ENCODE assay signal across 8 cellular contexts in the genomic region with DNA sequence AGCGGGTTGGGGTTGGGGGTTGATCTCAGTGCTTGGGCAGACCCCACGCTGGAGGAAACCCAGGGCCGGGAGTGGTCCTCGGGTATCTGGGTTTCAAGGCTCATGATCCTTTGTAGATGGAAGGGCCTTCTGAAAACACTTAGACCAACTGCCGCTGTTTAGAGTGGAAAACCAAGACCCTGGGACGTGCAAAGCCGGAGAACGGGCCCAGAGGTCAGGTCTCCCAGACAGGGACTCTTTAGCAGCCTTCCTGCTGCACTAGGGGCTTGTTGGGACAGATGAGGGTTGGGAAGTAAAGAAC. TPM values are rescaled to one million over a fixed set of nuclear protein-coding genes. Genes with fewer than 3 reads are reported as not detected.
DNase-seq lines count a peak whose midpoint lies in the region; ATAC-seq lines count a peak whose summit lies in the region.

No MANE protein-coding gene starts in this region.

- no peak for ATAC-seq in HG03025 (IDR thresholded peaks at IDR 0.05; ENCODE audit: low FRiP score, unreplicated experiment)

- DNase-seq in T-helper 1 cell (no peak), NCI-H526 treated with DMSO at 0.1 percent for 48 hours (lab: John Stamatoyannopoulos, UW) (no peak)
- DNase-seq in activated naive CD8-positive, alpha-beta T cell treated with anti-CD3 and anti-CD28 coated beads for 36 hours = no peak
- DNase-seq in stimulated activated CD8-positive, alpha-beta memory T cell treated with anti-CD3 and anti-CD28 coated beads, Interleukin-4, amount 100 ng/mL, for 48 hours = no peak

- peaks cover 23% of the 10 kb centered on the region for H3K36me3 Mint-ChIP-seq in T-helper 1 cell treated with Interleukin-12 subunit alpha and Interleukin-12 subunit beta and Interleukin-4 antibody, amounts not matched to agents 30 μg/mL and 1 μg/mL, for 36 hours (ENCODE audit: low read depth)
- peaks cover 40% of the 10 kb centered on the region for H3K36me3 Mint-ChIP-seq in activated naive CD8-positive, alpha-beta T cell treated with anti-CD3 and anti-CD28 coated beads for 36 hours

- peak overlapping the region; percentile 97 for H3K27ac ChIP-seq in layer of hippocampus (ENCODE audit: low read depth, low read length)
- H3K27ac ChIP-seq in temporal lobe (ENCODE audit: low read depth, low read length) = peak overlapping the region; percentile 88

- H3K4me1 Mint-ChIP-seq in T-helper 1 cell treated with Interleukin-12 subunit alpha and Interleukin-12 subunit beta and Interleukin-4 antibody, amounts not matched to agents 30 μg/mL and 1 μg/mL, for 36 hours (ENCODE audit: low read depth) = peaks cover 45% of the 10 kb centered on the region
- H3K4me1 Mint-ChIP-seq in activated naive CD8-positive, alpha-beta T cell treated with anti-CD3 and anti-CD28 coated beads for 36 hours = peaks cover 49% of the 10 kb centered on the region

- no peaks in the 10 kb centered on the region for H3K27me3 Mint-ChIP-seq in T-helper 1 cell treated with Interleukin-12 subunit alpha and Interleukin-12 subunit beta and Interleukin-4 antibody, amounts not matched to agents 30 μg/mL and 1 μg/mL, for 36 hours (ENCODE audit: low read depth)
- H3K27me3 Mint-ChIP-seq in activated naive CD8-positive, alpha-beta T cell treated with anti-CD3 and anti-CD28 coated beads for 36 hours = no peaks in the 10 kb centered on the region

- no peaks in the 10 kb centered on the region for H3K27me3 ChIP-seq in layer of hippocampus (ENCODE audit: control insufficient read depth, insufficient read depth, low read length)

- H3K27ac Mint-ChIP-seq in T-helper 1 cell treated with Interleukin-12 subunit alpha and Interleukin-12 subunit beta and Interleukin-4 antibody, amounts not matched to agents 30 μg/mL and 1 μg/mL, for 36 hours = peak overlapping the region; percentile 96
- H3K27ac Mint-ChIP-seq in activated naive CD8-positive, alpha-beta T cell treated with anti-CD3 and anti-CD28 coated beads for 36 hours = peak overlapping the region; percentile 100

- peak overlapping the region; percentile 93 for H3K4me3 Mint-ChIP-seq in T-helper 1 cell treated with Interleukin-12 subunit alpha and Interleukin-12 subunit beta and Interleukin-4 antibody, amounts not matched to agents 30 μg/mL and 1 μg/mL, for 36 hours
- H3K4me3 Mint-ChIP-seq in activated naive CD8-positive, alpha-beta T cell treated with anti-CD3 and anti-CD28 coated beads for 36 hours = peak overlapping the region; percentile 94

- H3K9me3 Mint-ChIP-seq in T-helper 1 cell treated with Interleukin-12 subunit alpha and Interleukin-12 subunit beta and Interleukin-4 antibody, amounts not matched to agents 30 μg/mL and 1 μg/mL, for 36 hours = no peaks in the 10 kb centered on the region
- H3K9me3 Mint-ChIP-seq in activated naive CD8-positive, alpha-beta T cell treated with anti-CD3 and anti-CD28 coated beads for 36 hours = peaks cover 4% of the 10 kb centered on the region

RNA-seq across cellular contexts. Expression of a gene that starts 0.6 kb away (rescaled TPM):
- 100 to 1,000 TPM; 107 to 112 TPM for total RNA-seq in activated naive CD8-positive, alpha-beta T cell treated with anti-CD3 and anti-CD28 coated beads for 36 hours
- total RNA-seq in temporal lobe = 49.4 TPM

RNA-seq across cellular contexts. Expression of a gene that starts 14.4 kb away (rescaled TPM):
- total RNA-seq in activated naive CD8-positive, alpha-beta T cell treated with anti-CD3 and anti-CD28 coated beads for 36 hours = 10 to 100 TPM; 43.7 to 45.8 TPM
- total RNA-seq in temporal lobe = 9.8 TPM

RNA-seq across cellular contexts. Expression of a gene that starts 21.7 kb away (rescaled TPM):
- total RNA-seq in activated naive CD8-positive, alpha-beta T cell treated with anti-CD3 and anti-CD28 coated beads for 36 hours = 10 to 100 TPM; 52.7 to 56.4 TPM
- 35.7 TPM for total RNA-seq in temporal lobe

RNA-seq across cellular contexts. Expression of a gene that starts 24.5 kb away (rescaled TPM):
- total RNA-seq in activated naive CD8-positive, alpha-beta T cell treated with anti-CD3 and anti-CD28 coated beads for 36 hours = 10 to 100 TPM; 49.7 to 50.5 TPM
- total RNA-seq in temporal lobe = 5.7 TPM

RNA-seq across cellular contexts. Expression of a gene that starts 28.3 kb away (rescaled TPM):
- under 1 TPM; 0.27 to 0.28 TPM for total RNA-seq in activated naive CD8-positive, alpha-beta T cell treated with anti-CD3 and anti-CD28 coated beads for 36 hours
- total RNA-seq in temporal lobe = not detected
